40 cellular contexts compared by ENCODE assay signal in the genomic region with DNA sequence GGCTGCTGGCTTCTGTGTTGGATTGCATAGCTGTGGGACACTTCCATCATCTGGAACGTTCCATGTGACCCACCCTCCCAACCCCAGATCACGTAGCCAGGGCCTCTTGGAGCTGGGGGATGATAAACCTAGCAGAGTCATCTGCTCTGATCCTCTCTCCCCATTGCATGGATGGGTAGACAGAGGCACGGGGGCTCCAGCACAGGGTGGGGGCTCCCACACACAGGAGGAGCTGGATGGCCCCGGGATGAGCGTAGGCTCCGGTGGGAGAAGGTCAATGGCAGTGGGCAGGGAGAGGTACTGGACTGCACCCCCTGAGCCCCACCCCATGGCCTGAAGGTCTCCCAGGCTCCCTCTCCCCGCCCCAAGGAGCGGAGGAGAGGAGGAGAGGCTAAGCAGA. TPM values are rescaled to one million over a fixed set of nuclear protein-coding genes. Genes with fewer than 3 reads are reported as not detected.
"Had no signal": no experiment of that assay in that cellular context is flagged by ENCODE, and none has a peak within 500 bp of the region (broad histone marks: within the 10 kb centered on the region; RNA-seq: fewer than 3 reads in every experiment).

No MANE protein-coding gene starts in this region.

- H3K27ac ChIP-seq: adrenal gland, ascending aorta, body of pancreas, brain microvascular endothelial cell, breast epithelium, cardiac muscle cell had no signal

- DNase-seq: activated effector memory CD4-positive, alpha-beta T cell treated with anti-CD3 and anti-CD28 coated beads, Interleukin-2, amount 50 U/mL, for 16 hours; activated effector memory CD4-positive, alpha-beta T cell treated with Interleukin-2 at 50 U/mL for 16 hours; activated gamma-delta T cell; activated gamma-delta T cell treated with Interleukin-2 at 50 U/mL for 16 hours; activated naive CD4-positive, alpha-beta T cell; activated naive CD4-positive, alpha-beta T cell treated with anti-CD3 and anti-CD28 coated beads for 36 hours; activated naive CD4-positive, alpha-beta T cell treated with anti-CD3 and anti-CD28 coated beads, Interleukin-2, amount 10 ng/mL, durations not matched to agents 7 days and 5 days; activated naive CD4-positive, alpha-beta T cell treated with anti-CD3 and anti-CD28 coated beads, Interleukin-2, amount 50 U/mL, for 16 hours; activated naive CD4-positive, alpha-beta T cell treated with Interleukin-2 at 50 U/mL for 16 hours; activated naive CD8-positive, alpha-beta T cell treated with anti-CD3 and anti-CD28 coated beads for 36 hours; activated naive CD8-positive, alpha-beta T cell treated with anti-CD3 and anti-CD28 coated beads, Interleukin-2, amount 10 ng/mL, durations not matched to agents 7 days and 5 days; activated naive CD8-positive, alpha-beta T cell treated with anti-CD3 and anti-CD28 coated beads, Interleukin-2, amount 50 U/mL, for 24 hours; activated T-cell treated with anti-CD3 and anti-CD28 coated beads for 4 hours; activated T-cell treated with anti-CD3 and anti-CD28 coated beads, Interleukin-2, amount 50 U/mL, for 1 hour; activated T-cell treated with anti-CD3 and anti-CD28 coated beads, Interleukin-2, amount 50 U/mL, for 24 hours; activated T-cell treated with anti-CD3 and anti-CD28 coated beads, Interleukin-2, amount 50 U/mL, for 4 hours; activated T-cell treated with anti-CD3 and anti-CD28 coated beads, Interleukin-2, amount 50 U/mL, for 48 hours; activated T-cell treated with anti-CD3 and anti-CD28 coated beads, Interleukin-2, amount 50 U/mL, for 72 hours; adrenal gland; amniotic stem cell; amygdala; anterior cingulate cortex; body of pancreas; brain microvascular endothelial cell; caudate nucleus; central memory CD4-positive, alpha-beta T cell; cerebellar nuclear complex had no signal

- H3K4me3 ChIP-seq: adrenal gland, ascending aorta, body of pancreas, breast epithelium, cardiac muscle cell had no signal

- ATAC-seq: activated naive CD4-positive, alpha-beta T cell treated with anti-CD3 and anti-CD28 coated beads, Interleukin-2, amount 50 U/mL, for 72 hours; activated naive CD8-positive, alpha-beta T cell treated with anti-CD3 and anti-CD28 coated beads, Interleukin-2, amount 50 U/mL, for 24 hours; activated T-cell treated with anti-CD3 and anti-CD28 coated beads, Interleukin-2, amount 50 U/mL, for 4 hours; activated T-cell treated with anti-CD3 and anti-CD28 coated beads, Interleukin-2, amount 50 U/mL, for 72 hours; activated T-helper 17 cell treated with anti-CD3 and anti-CD28 coated beads, Interleukin-2, amount 50 U/mL, for 72 hours; body of pancreas had no signal

- FAIRE-seq: astrocyte, bronchial epithelial cell had no signal

- H3K4me1 ChIP-seq: adrenal gland, ascending aorta, breast epithelium had no signal

- H3K36me3 ChIP-seq: adrenal gland, ascending aorta, brain microvascular endothelial cell, breast epithelium, cardiac muscle cell had no signal

RNA-seq across cellular contexts. Expression of gene ONECUT3, which starts 33.4 kb away (rescaled TPM):
- total RNA-seq: activated naive CD4-positive, alpha-beta T cell treated with anti-CD3 and anti-CD28 coated beads for 36 hours; activated naive CD4-positive, alpha-beta T cell treated with anti-CD3 and anti-CD28 coated beads, Interleukin-2, amount 50 U/mL, for 72 hours; activated naive CD8-positive, alpha-beta T cell treated with anti-CD3 and anti-CD28 coated beads for 36 hours; activated naive CD8-positive, alpha-beta T cell treated with anti-CD3 and anti-CD28 coated beads, Interleukin-2, amount 10 ng/mL, durations not matched to agents 7 days and 5 days; activated T-cell treated with anti-CD3 and anti-CD28 coated beads, Interleukin-2, amount 50 U/mL, for 4 hours; activated T-cell treated with anti-CD3 and anti-CD28 coated beads, Interleukin-2, amount 50 U/mL, for 72 hours; activated T-helper 1 cell treated with anti-CD3 and anti-CD28 coated beads, Interleukin-12 subunit alpha, Interleukin-12 subunit beta, Interleukin-2, Interleukin-4 antibody, amounts not matched to agents 30 ng/mL and 10 ng/mL and 1 ng/mL, durations not matched to agents 14 hours and 24 hours and 36 hours; activated T-helper 17 cell treated with anti-CD3 and anti-CD28 coated beads, Interleukin-2, amount 50 U/mL, for 72 hours; activated T-helper 2 cell treated with anti-CD3 and anti-CD28 coated beads, Interferon-gamma antibody, Interleukin-2, Interleukin-4, amounts not matched to agents 10 μg/mL and 5 μg/mL and 100 μg/mL, durations not matched to agents 14 hours and 24 hours and 36 hours; adrenal gland; ascending aorta; astrocyte; breast epithelium; cardiac muscle cell; cardiac septum; cerebellum; chondrocyte had no signal
- polyA plus RNA-seq: adipose tissue, cardiac muscle cell had no signal
